ENCODE assay signal across 12 cellular contexts in the genomic region with DNA sequence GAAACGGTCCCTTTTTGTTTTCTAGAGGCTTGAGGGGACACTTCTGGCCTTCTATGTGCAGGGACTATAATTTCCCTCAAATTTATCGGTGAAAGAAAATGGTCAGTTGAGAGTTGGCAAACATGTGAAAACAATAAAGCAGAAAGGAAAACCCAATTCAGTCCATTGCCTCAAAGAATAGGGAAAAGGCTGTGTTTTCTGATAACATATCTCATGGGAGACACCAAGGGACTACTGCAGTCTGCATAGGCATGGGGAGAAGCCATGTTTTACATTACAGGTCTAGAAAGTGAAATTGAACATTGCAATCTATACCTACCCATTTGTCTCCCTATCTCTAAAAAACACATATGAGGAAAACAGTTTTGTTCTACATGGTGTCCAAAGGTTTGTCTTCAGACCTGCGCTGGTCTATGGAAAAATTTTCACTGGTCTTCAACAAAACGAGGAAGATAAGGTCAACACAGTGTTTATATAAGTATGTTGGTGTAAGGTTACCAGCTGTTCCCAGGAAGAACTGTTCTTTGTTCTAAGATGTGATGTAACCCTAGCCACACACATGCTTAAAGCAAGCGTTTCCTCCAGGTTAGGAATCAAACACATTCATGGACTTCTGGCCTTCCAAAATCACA.
DNase-seq lines count a peak whose midpoint lies in the region; ATAC-seq and TF ChIP-seq lines count a peak whose summit lies in the region.
"Had no signal": no experiment of that assay in that cellular context is flagged by ENCODE, and none has a peak within 500 bp of the region (broad histone marks: within the 10 kb centered on the region; RNA-seq: fewer than 3 reads in every experiment).

No MANE protein-coding gene starts in this region.

- TF ChIP-seq CTCF in NB4 (IDR thresholded peaks at IDR 0.05; ENCODE audit: low read depth, low read length) (no peak), astrocyte of the spinal cord (IDR thresholded peaks at IDR 0.05; ENCODE audit: low read depth, low read length) (no peak), tibial artery (IDR thresholded peaks at IDR 0.05) (no peak)
- TF ChIP-seq CTCF in CD8-positive, alpha-beta T cell (IDR thresholded peaks at IDR 0.05) = no peak

- H3K4me3 ChIP-seq in NB4 (ENCODE audit: low read depth, low read length) (no peak overlapping the region), astrocyte of the spinal cord (ENCODE audit: low read depth, low read length) (no peak overlapping the region), tibial artery (no peak overlapping the region)
- H3K4me3 ChIP-seq in CD8-positive, alpha-beta T cell (ENCODE audit: low read depth, low read length) = no peak overlapping the region

- no peak for ATAC-seq in CD8-positive, alpha-beta T cell
- no peak for ATAC-seq in GM21528 (IDR thresholded peaks at IDR 0.05; ENCODE audit: low FRiP score, unreplicated experiment)

- H3K9me3 Mint-ChIP-seq in CD8-positive, alpha-beta T cell = no peaks in the 10 kb centered on the region
- H3K9me3 Mint-ChIP-seq: IgD-negative memory B cell had no signal

- no peaks in the 10 kb centered on the region for H3K36me3 ChIP-seq in tibial artery
- no peaks in the 10 kb centered on the region for H3K36me3 ChIP-seq in CD8-positive, alpha-beta T cell (ENCODE audit: insufficient read depth, low read length)

- no peaks in the 10 kb centered on the region for H3K9me3 ChIP-seq in tibial artery
- H3K9me3 ChIP-seq in CD8-positive, alpha-beta T cell (ENCODE audit: low read length) = no peaks in the 10 kb centered on the region

- H3K27ac Mint-ChIP-seq in CD8-positive, alpha-beta T cell = no peak overlapping the region
- H3K27ac Mint-ChIP-seq: IgD-negative memory B cell had no signal

- H3K4me3 Mint-ChIP-seq in CD8-positive, alpha-beta T cell = no peak overlapping the region
- H3K4me3 Mint-ChIP-seq: IgD-negative memory B cell had no signal

- H3K4me1 Mint-ChIP-seq in CD8-positive, alpha-beta T cell (ENCODE audit: low read depth) = no peaks in the 10 kb centered on the region

- no peak for TF ChIP-seq POLR2A in NB4 (IDR thresholded peaks at IDR 0.05; ENCODE audit: extremely low read depth, insufficient read length)

- CTCF ChIA-PET in CD8-positive, alpha-beta T cell (lab: Charles Lee) = interaction anchor here (0.6 kb wide), 1 partner anchor 60 kb away, joined by 3 read pairs; no protein-coding TSS in a partner anchor

- no peaks in the 10 kb centered on the region for H3K27me3 ChIP-seq in tibial artery
- no peaks in the 10 kb centered on the region for H3K27me3 ChIP-seq in CD8-positive, alpha-beta T cell (ENCODE audit: insufficient read depth, low read length)

- POLR2A ChIA-PET in CD8-positive, alpha-beta T cell (lab: Charles Lee) = no interaction called here

- peaks cover 0 to 48% (median 10%) of the 10 kb centered on the region in 4 donors for H3K4me1 ChIP-seq in tibial artery
- no peaks in the 10 kb centered on the region for H3K4me1 ChIP-seq in CD8-positive, alpha-beta T cell (ENCODE audit: insufficient read depth, low read length)

- no peaks in the 10 kb centered on the region for H3K36me3 Mint-ChIP-seq in CD8-positive, alpha-beta T cell
- H3K36me3 Mint-ChIP-seq: IgD-negative memory B cell had no signal

- intact Hi-C loops in tibial artery (cut with DNase I; ENCODE audit: low total_unique reads) = no loop called here
- intact Hi-C loops in CD8-positive, alpha-beta T cell (cut with DNase I, micrococcal nuclease) = no loop called here

- no peak overlapping the region for H3K27ac ChIP-seq in tibial artery
- H3K27ac ChIP-seq in CD8-positive, alpha-beta T cell (ENCODE audit: low read depth, low read length) = no peak overlapping the region

- peak; percentile 83 for DNase-seq in DMS53 (lab: John Stamatoyannopoulos, UW)
- DNase-seq in NB4 (ENCODE audit: low read depth) = peak; percentile 20
- DNase-seq in astrocyte of the spinal cord (ENCODE audit: low read depth, low spot score) = peak; percentile 91
- peak; percentile 41 to 94 for DNase-seq in lung microvascular endothelial cell (ENCODE audit: low read depth in 2 of 2)
- DNase-seq in NCI-H2081 treated with DMSO at 0.1 percent for 48 hours (lab: John Stamatoyannopoulos, UW) = no peak
- DNase-seq in tibial artery = no peak
- no peak for DNase-seq in CD8-positive, alpha-beta T cell
- DNase-seq: GDM1, posterior cingulate gyrus, T-helper 2 cell had no signal

- peaks cover 2% of the 10 kb centered on the region for H3K27me3 Mint-ChIP-seq in CD8-positive, alpha-beta T cell (ENCODE audit: low read depth)

- in situ Hi-C loops in astrocyte of the spinal cord (cut with HindIII; ENCODE audit: low sequenced_read_pairs) = no loop called here

Comparison
In these comparisons a context has a peak if more than half of its experiments do, and no peak if none do; other contexts are left out.
1. DNase-seq: peak in DMS53 (single experiment), NB4 (single experiment), astrocyte of the spinal cord (single experiment) and lung microvascular endothelial cell (2 of 2); none in NCI-H2081 treated with DMSO at 0.1 percent for 48 hours (single experiment), tibial artery (0 of 2) and CD8-positive, alpha-beta T cell (0 of 7).